In genomic region chr2:169054575-169054974, GRCh38 we compare ENCODE assay signal across 4 cellular contexts. TPM values are rescaled to one million over a fixed set of nuclear protein-coding genes. Genes with fewer than 3 reads are reported as not detected.
"Had no signal": no experiment of that assay in that cellular context is flagged by ENCODE, and none has a peak within 500 bp of the region (broad histone marks: within the 10 kb centered on the region; RNA-seq: fewer than 3 reads in every experiment).

No MANE protein-coding gene starts in this region.

RNA-seq across cellular contexts. Expression of gene DHRS9, which starts 14.8 kb away (rescaled TPM):
- total RNA-seq: LHCN-M2, M059J, NCI-H460 had no signal

RNA-seq across cellular contexts. Expression of gene ABCB11, which starts 23.5 kb away (rescaled TPM):
- total RNA-seq: LHCN-M2, MCF 10A, NCI-H460 had no signal
